18 cellular contexts compared by ENCODE assay signal in the genomic region with DNA sequence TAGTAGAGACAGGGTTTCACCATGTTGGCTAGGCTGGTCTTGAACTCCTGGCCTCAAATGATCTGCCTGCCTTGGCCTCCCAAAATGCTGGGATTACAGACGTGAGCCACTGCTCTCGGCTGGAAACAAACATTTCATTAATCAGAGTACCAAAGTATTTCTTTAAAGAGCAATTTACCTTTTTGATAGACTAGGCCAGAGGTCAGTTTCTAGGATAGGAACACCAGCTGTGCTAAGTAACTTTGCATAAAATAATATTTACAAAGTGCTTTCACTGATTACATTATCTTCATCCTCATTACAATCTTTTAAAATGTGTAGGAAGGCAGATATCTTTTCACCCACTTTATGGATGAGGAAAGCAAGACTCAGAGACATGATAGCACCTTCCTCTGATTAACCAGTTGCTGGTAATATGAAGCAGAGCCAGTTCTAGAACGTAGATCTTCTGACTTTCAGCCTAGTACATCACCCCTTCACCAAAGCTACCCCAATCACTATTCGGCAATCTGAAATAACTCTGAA.
DNase-seq lines count a peak whose midpoint lies in the region; ATAC-seq and TF ChIP-seq lines count a peak whose summit lies in the region.
"Had no signal": no experiment of that assay in that cellular context is flagged by ENCODE, and none has a peak within 500 bp of the region (broad histone marks: within the 10 kb centered on the region; RNA-seq: fewer than 3 reads in every experiment).

No MANE protein-coding gene starts in this region.

- peak; percentile 46 to 61 (median 50) for ATAC-seq in right lobe of liver
- no peak for ATAC-seq in Right ventricle myocardium superior (ENCODE audit: poor library complexity)
- ATAC-seq: activated naive CD4-positive, alpha-beta T cell treated with anti-CD3 and anti-CD28 coated beads, Interleukin-2, amount 50 U/mL, for 72 hours; naive thymus-derived CD4-positive, alpha-beta T cell had no signal

- H3K27me3 ChIP-seq in WERI-Rb-1 (ENCODE audit: insufficient read depth, low read depth, severe bottlenecking) (no peaks in the 10 kb centered on the region), right lobe of liver (no peaks in the 10 kb centered on the region)
- H3K27me3 ChIP-seq: testis had no signal

- TF ChIP-seq CTCF in WERI-Rb-1 (IDR thresholded peaks at IDR 0.05; ENCODE audit: low read depth, low read length) (no peak), right lobe of liver (IDR thresholded peaks at IDR 0.05) (no peak)

- no peak for TF ChIP-seq POLR2A in right lobe of liver (IDR thresholded peaks at IDR 0.05)

- H3K4me3 ChIP-seq in WERI-Rb-1 (ENCODE audit: low read depth, low read length) (no peak overlapping the region), right lobe of liver (no peak overlapping the region)
- H3K4me3 ChIP-seq: cardiac muscle cell, testis had no signal

- H3K36me3 ChIP-seq in WERI-Rb-1 = no peaks in the 10 kb centered on the region
- no peaks in the 10 kb centered on the region for H3K36me3 ChIP-seq in right lobe of liver
- H3K36me3 ChIP-seq: cardiac muscle cell had no signal

- DNase-seq in NOMO-1 treated with DMSO at 0.1 percent for 48 hours (lab: John Stamatoyannopoulos, UW; ENCODE audit: unreplicated experiment) (peak; percentile 6), NOMO-1 (lab: John Stamatoyannopoulos, UW; ENCODE audit: unreplicated experiment in 2 of 2) (no peak), WERI-Rb-1 (no peak), right lobe of liver (no peak), Right ventricle myocardium superior (no peak), NCI-H1417 (lab: John Stamatoyannopoulos, UW) (no peak)
- DNase-seq in activated naive CD4-positive, alpha-beta T cell (lab: John Stamatoyannopoulos, UW) = no peak
- no peak for DNase-seq in stimulated activated CD4-positive, alpha-beta T cell treated with anti-CD3 and anti-CD28 coated beads, Interleukin-4, amount 100 ng/mL, for 24 hours
- DNase-seq: ACHN; activated CD4-positive, alpha-beta T cell treated with anti-CD3 and anti-CD28 coated beads, Interleukin-2, amount 10 ng/mL, durations not matched to agents 24 days and 14 days; CD8-positive, alpha-beta memory T cell; effector CD4-positive, alpha-beta T cell; naive thymus-derived CD4-positive, alpha-beta T cell; stimulated activated CD4-positive, alpha-beta T cell treated with anti-CD3 and anti-CD28 coated beads, Interleukin-1b, Interleukin-23, amount 100 ng/mL, for 48 hours; T-helper 9 cell; testis had no signal

- WGBS in right lobe of liver (ENCODE audit: insufficient coverage, low coverage, low lambda C conversion rate, missing lambda C conversion rate) = 47% methylated on average over 4 of the region's 4 CpGs

- intact Hi-C loops in right lobe of liver (cut with DNase I) (no loop called here), Right ventricle myocardium superior (cut with DNase I) (no loop called here)

- H3K9me3 ChIP-seq in WERI-Rb-1 (ENCODE audit: severe bottlenecking) (no peaks in the 10 kb centered on the region), right lobe of liver (no peaks in the 10 kb centered on the region)
- H3K9me3 ChIP-seq: testis had no signal

- H3K27ac ChIP-seq in WERI-Rb-1 = peak overlapping the region; percentile 77
- H3K27ac ChIP-seq in right lobe of liver = peak overlapping the region in 2 of 3 donors; percentile 18 to 25
- H3K27ac ChIP-seq: cardiac muscle cell, testis had no signal

- peaks cover 0 to 7% (median 3%) of the 10 kb centered on the region in 4 donors for H3K4me1 ChIP-seq in right lobe of liver
- H3K4me1 ChIP-seq: testis had no signal
